In genomic region chr13:97648171-97648880, GRCh38 we compare ENCODE assay signal across 24 cellular contexts.
DNase-seq lines count a peak whose midpoint lies in the region; ATAC-seq, FAIRE-seq and TF ChIP-seq lines count a peak whose summit lies in the region.
"Had no signal": no experiment of that assay in that cellular context is flagged by ENCODE, and none has a peak within 500 bp of the region (broad histone marks: within the 10 kb centered on the region; RNA-seq: fewer than 3 reads in every experiment).

No MANE protein-coding gene starts in this region.

- WGBS in HUES64 = 87% methylated on average over 11 of the region's 14 CpGs
- 12% methylated on average over 11 of the region's 14 CpGs for WGBS in K562 (ENCODE audit: insufficient coverage, low coverage, missing lambda C conversion rate)
- WGBS in smooth muscle cell (ENCODE audit: low lambda C conversion rate) = 50% methylated on average over 14 of the region's 14 CpGs

- H3K4me1 ChIP-seq in HUES64 (ENCODE audit: insufficient read depth, low read length) = peaks cover 17% of the 10 kb centered on the region; the same call in 1 of the 2 replicates
- no peaks in the 10 kb centered on the region for H3K4me1 ChIP-seq in K562 (replicated peaks in 1 of 2; ENCODE audit: control insufficient read depth in 2 of 2, insufficient read depth in 2 of 2, low read length in 2 of 2)
- H3K4me1 ChIP-seq in smooth muscle cell (ENCODE audit: low read depth) = peaks cover 5% of the 10 kb centered on the region
- H3K4me1 ChIP-seq: adrenal gland, left ventricle myocardium inferior, parathyroid adenoma, Peyer's patch, right lobe of liver, testis had no signal

- H3K9me1 ChIP-seq in K562 (ENCODE audit: control insufficient read depth, insufficient read depth, low read length) = no peaks in the 10 kb centered on the region

- BruUV-seq in K562 (replicated peaks; lab: Mats Ljungman, UMichigan) = no TSS peak

- no peaks in the 10 kb centered on the region for H4K20me1 ChIP-seq in K562 (replicated peaks; ENCODE audit: control insufficient read depth, insufficient read depth, low read length)
- H4K20me1 ChIP-seq in smooth muscle cell (ENCODE audit: low read depth) = no peaks in the 10 kb centered on the region

- H3K27me3 ChIP-seq in HUES64 (ENCODE audit: insufficient read depth, low read length) (no peaks in the 10 kb centered on the region), K562 (ENCODE audit: control insufficient read depth in 2 of 2, insufficient read depth in 2 of 2, low read length in 2 of 2) (peaks cover 0 to under 1% of the 10 kb centered on the region in 2 experiments; a peak in 1 of 5 replicates), smooth muscle cell (ENCODE audit: low read depth) (no peaks in the 10 kb centered on the region)
- H3K27me3 ChIP-seq: adrenal gland, Peyer's patch, right lobe of liver, testis had no signal

- H3K79me2 ChIP-seq in K562 (ENCODE audit: control insufficient read depth, insufficient read depth, low read length) (no peaks in the 10 kb centered on the region), smooth muscle cell (ENCODE audit: low read depth) (no peaks in the 10 kb centered on the region)
- H3K79me2 ChIP-seq: parathyroid adenoma had no signal

- POLR2A ChIA-PET in K562 (lab: Yijun Ruan, JAX) = interaction anchor here (0.6 kb wide), 1 partner anchor 1253 kb away, joined by 3 read pairs; no protein-coding TSS in a partner anchor

- in situ Hi-C loops in K562 (cut with MboI) = no loop called here

- intact Hi-C loops in K562 (cut with micrococcal nuclease) = no loop called here
- intact Hi-C loops in posterior vena cava (cut with DNase I) = no loop called here

- no peak for ATAC-seq in K562
- ATAC-seq in HG03521 (IDR thresholded peaks at IDR 0.05; ENCODE audit: unreplicated experiment) = no peak
- ATAC-seq: activated T-cell treated with anti-CD3 and anti-CD28 coated beads, Interleukin-2, amount 50 U/mL, for 4 hours; mucosa of descending colon; right lobe of liver had no signal

- H3F3A ChIP-seq in smooth muscle cell (ENCODE audit: low read depth) = no peaks in the 10 kb centered on the region

- no peaks in the 10 kb centered on the region for H3K36me3 ChIP-seq in HUES64 (ENCODE audit: insufficient read depth, low read length)
- H3K36me3 ChIP-seq in K562 (ENCODE audit: control insufficient read depth, insufficient read depth, low read length) = no peaks in the 10 kb centered on the region
- no peaks in the 10 kb centered on the region for H3K36me3 ChIP-seq in smooth muscle cell (ENCODE audit: low read depth)
- H3K36me3 ChIP-seq: adrenal gland, left ventricle myocardium inferior, Peyer's patch, right lobe of liver had no signal

- H3K9ac ChIP-seq in HUES64 (ENCODE audit: low read depth, low read length) (no peak overlapping the region), K562 (ENCODE audit: insufficient read depth in 1 of 2, low read depth in 2 of 2, low read length in 2 of 2) (no peak overlapping the region), smooth muscle cell (ENCODE audit: low read depth) (no peak overlapping the region)
- H3K9ac ChIP-seq: KMS-11, parathyroid adenoma had no signal

- DNase-seq in K562 (ENCODE audit: extremely low read depth in 1 of 4, low spot score in 3 of 4) = no peak
- DNase-seq in fibroblast of the aortic adventitia (ENCODE audit: low read depth) = peak; percentile 2
- DNase-seq in smooth muscle cell (lab: John Stamatoyannopoulos, UW; ENCODE audit: unreplicated experiment) = no peak
- DNase-seq in posterior vena cava (ENCODE audit: low spot score) = no peak
- DNase-seq in inferior parietal cortex (ENCODE audit: extremely low spot score) = no peak
- DNase-seq: activated CD4-positive, alpha-beta T cell treated with anti-CD3 and anti-CD28 coated beads for 4 hours; activated T-cell treated with anti-CD3 and anti-CD28 coated beads, Interleukin-2, amount 50 U/mL, for 4 hours; left ventricle myocardium inferior; mucosa of descending colon; MV-4-11; NCI-H187; NCI-H526 treated with DMSO at 0.1 percent for 48 hours; Peyer's patch; right lobe of liver; stimulated activated naive CD4-positive, alpha-beta T cell treated with Interleukin-2 at 50 U/mL for 16 hours; T-helper 2 cell; testis had no signal

- CTCF ChIA-PET in K562 (lab: Yijun Ruan, JAX; ENCODE audit: low intra/inter-chr PET ratio) = no interaction called here

- no peaks in the 10 kb centered on the region for H3K9me3 ChIP-seq in HUES64 (ENCODE audit: insufficient read depth, low read depth, low read length)
- H3K9me3 ChIP-seq in K562 (replicated peaks; ENCODE audit: control insufficient read depth, insufficient read depth, low read depth, low read length) = no peaks in the 10 kb centered on the region
- H3K9me3 ChIP-seq in smooth muscle cell (replicated peaks; ENCODE audit: low read depth) = no peaks in the 10 kb centered on the region
- H3K9me3 ChIP-seq: adrenal gland, left ventricle myocardium inferior, mucosa of descending colon, Peyer's patch, right lobe of liver, testis had no signal

- no peak for TF ChIP-seq RAD21 in K562 (CRISPR knock-in tag; conservative IDR thresholded peaks at IDR 0.05 in 1 of 2, IDR thresholded peaks at IDR 0.05 in 1 of 2)

- TF ChIP-seq EP300 in K562 (IDR thresholded peaks at IDR 0.05; ENCODE audit: low read length) = no peak

- no peak for TF ChIP-seq CTCF in K562 (IDR thresholded peaks at IDR 0.05 in 2 of 3, conservative IDR thresholded peaks at IDR 0.05 in 1 of 3; ENCODE audit: insufficient read depth in 2 of 3, low read depth in 1 of 3, low read length in 3 of 3)
- no peak for TF ChIP-seq CTCF in fibroblast of the aortic adventitia (IDR thresholded peaks at IDR 0.05; ENCODE audit: insufficient read depth, low read length)
- no peak for TF ChIP-seq CTCF in smooth muscle cell (IDR thresholded peaks at IDR 0.05; ENCODE audit: borderline replicate concordance, insufficient read depth, poor library complexity, severe bottlenecking)

- H3K4me3 ChIP-seq in HUES64 (ENCODE audit: low read length) = no peak overlapping the region
- H3K4me3 ChIP-seq in K562 = no peak overlapping the region
- H3K4me3 ChIP-seq in fibroblast of the aortic adventitia (ENCODE audit: low read depth, low read length) = no peak overlapping the region
- H3K4me3 ChIP-seq in smooth muscle cell = no peak overlapping the region
- H3K4me3 ChIP-seq: adrenal gland, left ventricle myocardium inferior, mucosa of descending colon, Peyer's patch, right lobe of liver, SK-N-MC, testis had no signal

- no peak for TF ChIP-seq POLR2A in K562 (conservative IDR thresholded peaks at IDR 0.05)

- H3K27ac ChIP-seq in HUES64 (ENCODE audit: low read depth, low read length) (peak overlapping the region; percentile 63; the same call in 1 of the 2 replicates), K562 (ENCODE audit: extremely low read depth, low read depth, low read length) (no peak overlapping the region), smooth muscle cell (ENCODE audit: low read depth) (peak overlapping the region; percentile 43)
- H3K27ac ChIP-seq: adrenal gland, KMS-11, left ventricle myocardium inferior, parathyroid adenoma, Peyer's patch, right lobe of liver, SK-N-MC, testis had no signal

- H2AFZ ChIP-seq in K562 (ENCODE audit: low read depth, low read length) = no peak overlapping the region
- no peak overlapping the region for H2AFZ ChIP-seq in smooth muscle cell (ENCODE audit: low read depth)
- H2AFZ ChIP-seq: parathyroid adenoma had no signal

- H3K4me2 ChIP-seq in K562 (ENCODE audit: insufficient read depth, low read length) (no peak overlapping the region), smooth muscle cell (peak overlapping the region; percentile 45)
- H3K4me2 ChIP-seq: KMS-11 had no signal

- no peak for FAIRE-seq in K562 (lab: Jason Lieb, UNC)
- FAIRE-seq: frontal cortex had no signal

TF ChIP-seq in K562, 482 proteins besides CTCF, POLR2A, EP300 and RAD21:
- TF ChIP-seq ZNF23 (CRISPR knock-in tag; IDR thresholded peaks at IDR 0.05) (no peak), FOSL1 (tag; conservative IDR thresholded peaks at IDR 0.05) (peak; percentile 69), PTTG1 (tag; IDR thresholded peaks at IDR 0.05; ENCODE audit: low read depth) (no peak), TEAD1 (CRISPR knock-in tag; IDR thresholded peaks at IDR 0.05) (no peak)
